ENCODE assay signal across 16 cellular contexts in the genomic region with DNA sequence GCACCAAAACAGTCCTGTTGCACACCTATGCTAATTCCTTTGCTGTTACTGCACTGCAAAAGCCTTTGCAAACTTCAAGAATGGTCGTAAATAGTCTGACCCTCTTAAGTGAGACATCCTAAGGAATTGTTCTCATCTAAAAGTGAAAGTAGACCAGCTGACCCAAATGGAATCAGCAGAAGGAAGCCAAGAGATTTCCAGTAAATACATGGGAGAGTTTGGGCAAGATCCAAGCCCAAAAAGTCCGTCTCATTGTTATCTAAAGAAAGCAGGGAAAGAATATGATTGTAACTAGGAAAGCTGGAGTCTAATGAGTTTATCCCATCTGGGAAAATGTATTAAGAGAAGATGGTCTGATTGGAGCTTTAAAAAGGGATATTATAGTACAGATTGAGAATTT. TPM values are rescaled to one million over a fixed set of nuclear protein-coding genes. Genes with fewer than 3 reads are reported as not detected.
A peak's percentile ranks its signal among the peaks of the same experiment; 100 is the strongest.
DNase-seq lines count a peak whose midpoint lies in the region; ATAC-seq, FAIRE-seq and TF ChIP-seq lines count a peak whose summit lies in the region.
"Had no signal": no experiment of that assay in that cellular context is flagged by ENCODE, and none has a peak within 500 bp of the region (broad histone marks: within the 10 kb centered on the region; RNA-seq: fewer than 3 reads in every experiment).

No MANE protein-coding gene starts in this region.

- no peak overlapping the region for H3K9ac ChIP-seq in OCI-LY3 (ENCODE audit: low read length)
- H3K9ac ChIP-seq in H1 (replicated peaks in 1 of 4; ENCODE audit: extremely low read depth in 1 of 4, low read depth in 3 of 4, low read length in 3 of 4) = no peak overlapping the region

- H4K8ac ChIP-seq in H1 (ENCODE audit: extremely low read depth, insufficient read depth, low read length) = no peak overlapping the region

- intact Hi-C loops in lower lobe of right lung (cut with DNase I) = no loop called here

- H2BK120ac ChIP-seq in H1 (replicated peaks; ENCODE audit: low read depth, low read length) = no peak overlapping the region

- H3K4me2 ChIP-seq in OCI-LY3 (ENCODE audit: low read length) (peak overlapping the region; percentile 54), H1 (ENCODE audit: insufficient read depth in 1 of 2, low read depth in 2 of 2, low read length in 2 of 2) (no peak overlapping the region)

- H3K18ac ChIP-seq in H1 (ENCODE audit: extremely low read depth, low read length) = no peak overlapping the region

- no peak overlapping the region for H4K91ac ChIP-seq in H1 (replicated peaks; ENCODE audit: insufficient read length, low read length)

- H3K79me1 ChIP-seq in H1 (ENCODE audit: low read depth, low read length) = no peaks in the 10 kb centered on the region

- H3K4me1 ChIP-seq in OCI-LY3 (ENCODE audit: low read length) = peaks cover 39% of the 10 kb centered on the region
- peaks cover 3 to 19% (median 14%) of the 10 kb centered on the region in 4 experiments for H3K4me1 ChIP-seq in H1 (replicated peaks in 1 of 4; ENCODE audit: control insufficient read depth in 3 of 4, insufficient read depth in 4 of 4, low read length in 3 of 4)
- no peaks in the 10 kb centered on the region for H3K4me1 ChIP-seq in lower lobe of right lung
- H3K4me1 ChIP-seq in tibial nerve = peaks cover 0 to 23% (median 0%) of the 10 kb centered on the region in 4 donors
- H3K4me1 ChIP-seq: foreskin keratinocyte had no signal

- FAIRE-seq in H1 (lab: Jason Lieb, UNC) = no peak

- no peak for TF ChIP-seq CTCF in OCI-LY3 (IDR thresholded peaks at IDR 0.05; ENCODE audit: low read depth, low read length)
- no peak for TF ChIP-seq CTCF in H1 (IDR thresholded peaks at IDR 0.05; ENCODE audit: control extremely low read depth in 1 of 3, insufficient read depth in 1 of 3, low read depth in 1 of 3, low read length in 3 of 3)
- TF ChIP-seq CTCF in lower lobe of right lung (IDR thresholded peaks at IDR 0.05) = no peak
- no peak for TF ChIP-seq CTCF in tibial nerve (IDR thresholded peaks at IDR 0.05)

- TF ChIP-seq EP300 in H1 (IDR thresholded peaks at IDR 0.05; ENCODE audit: borderline replicate concordance in 1 of 2, low read depth in 2 of 2, low read length in 2 of 2) (no peak), tibial nerve (IDR thresholded peaks at IDR 0.05) (no peak)

- no peak for TF ChIP-seq RAD21 in H1 (IDR thresholded peaks at IDR 0.05 in 1 of 2, conservative IDR thresholded peaks at IDR 0.05 in 1 of 2; ENCODE audit: low read depth in 2 of 2, low read length in 2 of 2)

- H4K5ac ChIP-seq in H1 (ENCODE audit: insufficient read length, low read depth, low read length) = no peak overlapping the region

- H2AK5ac ChIP-seq in H1 (ENCODE audit: low read depth, low read length) = no peak overlapping the region

- H2AFZ ChIP-seq in OCI-LY3 (ENCODE audit: low read depth, low read length) (no peak overlapping the region), H1 (ENCODE audit: low read length) (peak overlapping the region; percentile 24; the same call in 1 of the 2 replicates)

- H2BK12ac ChIP-seq in H1 (ENCODE audit: low read depth, low read length) = no peak overlapping the region

- H3K27me3 ChIP-seq in OCI-LY3 (ENCODE audit: low read depth, low read length) = no peaks in the 10 kb centered on the region
- H3K27me3 ChIP-seq in H1 (replicated peaks in 1 of 4; ENCODE audit: control insufficient read depth in 3 of 4, extremely low read depth in 1 of 4, insufficient read depth in 3 of 4, low read length in 3 of 4) = no peaks in the 10 kb centered on the region
- no peaks in the 10 kb centered on the region for H3K27me3 ChIP-seq in lower lobe of right lung (ENCODE audit: low read depth)
- H3K27me3 ChIP-seq in tibial nerve = no peaks in the 10 kb centered on the region
- H3K27me3 ChIP-seq: foreskin keratinocyte, neutrophil had no signal

- H3K4ac ChIP-seq in H1 (replicated peaks; ENCODE audit: insufficient read length, low read depth, low read length) = no peak overlapping the region

- 91% methylated on average over 2 of the region's 2 CpGs; no CpG with 5 or more reads in 1 of the 2 experiments for WGBS in H1 (ENCODE audit: extremely low coverage in 1 of 2, insufficient coverage in 1 of 2, insufficient read length in 1 of 2, insufficient replicate concordance in 2 of 2, low coverage in 1 of 2, low lambda C conversion rate in 2 of 2, missing lambda C conversion rate in 1 of 2), 2 experiments
- 23 to 26% methylated on average over 2 of the region's 2 CpGs for WGBS in tibial nerve, 2 donors

- TF ChIP-seq POLR2A in H1 (IDR thresholded peaks at IDR 0.05; ENCODE audit: control extremely low read depth in 1 of 2, low read depth in 2 of 2, low read length in 2 of 2) (no peak), tibial nerve (IDR thresholded peaks at IDR 0.05) (no peak)

- ATAC-seq in lower lobe of right lung (no peak), HG02678 (IDR thresholded peaks at IDR 0.05; ENCODE audit: unreplicated experiment) (no peak)
- ATAC-seq: foreskin keratinocyte, left colon had no signal

- no peak overlapping the region for H2BK20ac ChIP-seq in H1 (ENCODE audit: low read length)

- H3K27ac ChIP-seq in OCI-LY3 (ENCODE audit: low read length) = no peak overlapping the region
- no peak overlapping the region for H3K27ac ChIP-seq in H1 (ENCODE audit: low read depth, low read length)
- H3K27ac ChIP-seq in lower lobe of right lung = peak overlapping the region; percentile 1
- H3K27ac ChIP-seq in tibial nerve = peak overlapping the region in 3 of 4 donors; percentile 3 to 60 (median 19)
- H3K27ac ChIP-seq: foreskin keratinocyte, neutrophil had no signal

- CTCF ChIA-PET in H1 (lab: Charles Lee; ENCODE audit: partially characterized antibody) = interaction anchor here (1.1 kb wide), 1 partner anchor 8 kb away, joined by 3 read pairs; no protein-coding TSS in a partner anchor

- H3K9me3 ChIP-seq in OCI-LY3 (ENCODE audit: insufficient read depth, low read length) (no peaks in the 10 kb centered on the region), H1 (ENCODE audit: insufficient read depth in 2 of 2, low read depth in 1 of 2, low read length in 1 of 2) (peaks cover 0 to 3% of the 10 kb centered on the region in 2 experiments; a peak in 1 of 4 replicates), lower lobe of right lung (no peaks in the 10 kb centered on the region), tibial nerve (no peaks in the 10 kb centered on the region)
- H3K9me3 ChIP-seq: neutrophil had no signal

- H3K4me3 ChIP-seq in OCI-LY3 (ENCODE audit: low read length) (0 out of 2 replicates have a peak overlapping the region, but pooled peaks have one; percentile 17), H1 (ENCODE audit: extremely low read depth in 1 of 4, insufficient read depth in 2 of 4, low read depth in 3 of 4, low read length in 4 of 4) (no peak overlapping the region), lower lobe of right lung (peak overlapping the region; percentile 9), tibial nerve (peak overlapping the region in 2 of 4 donors; percentile 10 to 18)

- H4K20me1 ChIP-seq in OCI-LY3 (ENCODE audit: insufficient read depth, low read length) (no peaks in the 10 kb centered on the region), H1 (replicated peaks in 1 of 2; ENCODE audit: control insufficient read depth in 1 of 2, insufficient read depth in 2 of 2, low read length in 2 of 2) (no peaks in the 10 kb centered on the region)

- no peaks in the 10 kb centered on the region for H3K79me2 ChIP-seq in OCI-LY3 (ENCODE audit: low read length)
- H3K79me2 ChIP-seq in H1 (ENCODE audit: control insufficient read depth in 1 of 2, insufficient read depth in 2 of 2, low read length in 2 of 2) = no peaks in the 10 kb centered on the region

- POLR2A ChIA-PET in H1 (lab: Charles Lee; ENCODE audit: partially characterized antibody) = no interaction called here

- DNase-seq in H1 (ENCODE audit: low read depth in 1 of 2, low spot score in 2 of 2) (no peak), lower lobe of right lung (no peak), tibial nerve (ENCODE audit: low spot score in 2 of 2) (no peak), HPDE6-E6E7 (ENCODE audit: extremely low spot score) (no peak)
- DNase-seq in activated CD4-positive, CD25-positive, alpha-beta regulatory T cell treated with anti-CD3 and anti-CD28 coated beads, Interleukin-2, amount 50 U/mL, for 72 hours = no peak
- DNase-seq: activated CD4-positive, alpha-beta T cell treated with anti-CD3 and anti-CD28 coated beads, Interleukin-2, amount 10 ng/mL, durations not matched to agents 24 days and 14 days; activated effector memory CD4-positive, alpha-beta T cell treated with Interleukin-2 at 50 U/mL for 16 hours; Calu3; foreskin keratinocyte; Kasumi-1; left colon; stimulated activated CD4-positive, alpha-beta T cell treated with anti-CD3 and anti-CD28 coated beads, Interleukin-4, amount 100 ng/mL, for 24 hours; stimulated activated naive CD8-positive, alpha-beta T cell treated with anti-CD3 and anti-CD28 coated beads, Interleukin-15, Interleukin-2, amounts not matched to agents 100 U/mL and 50 U/mL, for 24 hours had no signal

- H3K36me3 ChIP-seq in OCI-LY3 (replicated peaks; ENCODE audit: low read depth, low read length) (no peaks in the 10 kb centered on the region), H1 (ENCODE audit: control insufficient read depth in 2 of 4, insufficient read depth in 4 of 4, low read length in 3 of 4) (no peaks in the 10 kb centered on the region), lower lobe of right lung (no peaks in the 10 kb centered on the region), tibial nerve (no peaks in the 10 kb centered on the region)
- H3K36me3 ChIP-seq: neutrophil had no signal

- H3K23ac ChIP-seq in H1 (ENCODE audit: insufficient read length) = no peak overlapping the region

- no peak overlapping the region for H3K14ac ChIP-seq in H1 (ENCODE audit: insufficient read length)

- H3K56ac ChIP-seq in H1 (replicated peaks; ENCODE audit: insufficient read length, low read depth, low read length) = no peak overlapping the region

- no peaks in the 10 kb centered on the region for H3K23me2 ChIP-seq in H1 (ENCODE audit: low read depth, low read length)

- no peak overlapping the region for H2BK5ac ChIP-seq in H1 (ENCODE audit: low read depth, low read length)

- H2BK15ac ChIP-seq in H1 (ENCODE audit: low read length) = no peak overlapping the region

TF ChIP-seq in H1, 55 proteins besides CTCF, POLR2A, EP300 and RAD21 (continues in another document):
- TF ChIP-seq EZH2 (IDR thresholded peaks at IDR 0.05; ENCODE audit: low read depth, low read length, severe bottlenecking) (no peak), KDM4A (IDR thresholded peaks at IDR 0.05; ENCODE audit: low read depth, low read length, severe bottlenecking) (no peak), SIX5 (IDR thresholded peaks at IDR 0.05; ENCODE audit: low read depth, low read length) (no peak)

RNA-seq across cellular contexts. Expression of a gene that starts 43.0 kb away (rescaled TPM):
- 22.6 and 26.3 TPM in 2 replicates for total RNA-seq in H1 (2021; fragmentation: NEBNext Ultra II Directional; extraction: Animal tissue kit (Norgen Biotek cat#: 25700))
- 13.0 and 23.1 TPM in 2 replicates for polyA plus RNA-seq in H1 (2011; rRNA removed)
- polyA plus RNA-seq in H1 (2011; cell fraction: cytosol; rRNA removed) = 14.5 TPM
- polyA plus RNA-seq in H1 (2011; cell fraction: nucleus; rRNA removed) = 40.9 TPM
- 14.2 to 16.0 TPM (median 15.4 TPM) in 4 replicates for polyA plus RNA-seq in H1 (2012, experiment 1 of 2)
- polyA plus RNA-seq in H1 (2012, experiment 2 of 2) = 1.2 TPM
- 11.6 TPM for polyA plus RNA-seq in H1 (2013, experiment 1 of 2)
- 9.0 TPM for polyA plus RNA-seq in H1 (2013, experiment 2 of 2)
- 55.0 and 77.3 TPM in 2 replicates for polyA minus RNA-seq in H1 (2011; rRNA and poly(A)+ RNA removed)
- polyA minus RNA-seq in H1 (2011; cell fraction: cytosol; rRNA and poly(A)+ RNA removed) = 21.3 TPM
- polyA minus RNA-seq in H1 (2011; cell fraction: nucleus; rRNA and poly(A)+ RNA removed) = 74.2 TPM
- total RNA-seq in lower lobe of right lung (22.8 TPM), tibial nerve (10 to 100 TPM; 14.9 to 30.6 (median 22.2) TPM)

Comparison
In these comparisons a context has a peak if more than half of its experiments do, and no peak if none do; other contexts are left out.
1. H3K27ac ChIP-seq: peak in lower lobe of right lung (single experiment) and tibial nerve (3 of 4); none in OCI-LY3 (single experiment) and H1 (single experiment).
2. H3K4me3 ChIP-seq: peak in OCI-LY3 (single experiment) and lower lobe of right lung (single experiment); none in H1 (0 of 4).